In genomic region chr4:38075370-38076152, GRCh38 we compare ENCODE assay signal across 9 cellular contexts.
DNase-seq lines count a peak whose midpoint lies in the region; ATAC-seq and TF ChIP-seq lines count a peak whose summit lies in the region.
"Had no signal": no experiment of that assay in that cellular context is flagged by ENCODE, and none has a peak within 500 bp of the region (broad histone marks: within the 10 kb centered on the region; RNA-seq: fewer than 3 reads in every experiment).

No MANE protein-coding gene starts in this region.

- H3K27me3 ChIP-seq in brain microvascular endothelial cell (replicated peaks) (no peaks in the 10 kb centered on the region), liver (ENCODE audit: control insufficient read depth in 4 of 4, insufficient read depth in 4 of 4, low read length in 3 of 4) (no peaks in the 10 kb centered on the region)

- 56% methylated on average over 6 of the region's 6 CpGs for WGBS in liver

- H3K27me3 Mint-ChIP-seq in stimulated activated naive CD8-positive, alpha-beta T cell treated with anti-CD3 and anti-CD28 coated beads, Interleukin-15, Interleukin-2, amounts not matched to agents 100 ng/mL and 50 ng/mL, for 24 hours: no peaks in the 10 kb centered on the region

- H3K36me3 Mint-ChIP-seq in stimulated activated naive CD8-positive, alpha-beta T cell treated with anti-CD3 and anti-CD28 coated beads, Interleukin-15, Interleukin-2, amounts not matched to agents 100 ng/mL and 50 ng/mL, for 24 hours (ENCODE audit: low read depth): peaks cover 54% of the 10 kb centered on the region

- peak in 1 of 2 donors; percentile 15 for TF ChIP-seq RAD21 in liver (IDR thresholded peaks at IDR 0.05)

- peak overlapping the region; percentile 47 for H3K27ac Mint-ChIP-seq in stimulated activated naive CD8-positive, alpha-beta T cell treated with anti-CD3 and anti-CD28 coated beads, Interleukin-15, Interleukin-2, amounts not matched to agents 100 ng/mL and 50 ng/mL, for 24 hours

- no peaks in the 10 kb centered on the region for H3K9me3 Mint-ChIP-seq in stimulated activated naive CD8-positive, alpha-beta T cell treated with anti-CD3 and anti-CD28 coated beads, Interleukin-15, Interleukin-2, amounts not matched to agents 100 ng/mL and 50 ng/mL, for 24 hours

- H3K4me1 Mint-ChIP-seq in stimulated activated naive CD8-positive, alpha-beta T cell treated with anti-CD3 and anti-CD28 coated beads, Interleukin-15, Interleukin-2, amounts not matched to agents 100 ng/mL and 50 ng/mL, for 24 hours (ENCODE audit: low read depth): peaks cover 30% of the 10 kb centered on the region

- H3K27ac ChIP-seq in brain microvascular endothelial cell: no peak overlapping the region
- no peak overlapping the region for H3K27ac ChIP-seq in liver (ENCODE audit: low read depth in 1 of 2, low read length in 2 of 2)

- no peak for DNase-seq in stimulated activated naive CD8-positive, alpha-beta T cell treated with anti-CD3 and anti-CD28 coated beads, Interleukin-15, Interleukin-2, amounts not matched to agents 100 U/mL and 50 U/mL, for 24 hours
- peak; percentile 26 for DNase-seq in brain microvascular endothelial cell
- DNase-seq: NCI-H1092 treated with DMSO at 0.1 percent for 48 hours had no signal

- in situ Hi-C loops in brain microvascular endothelial cell (cut with HindIII; ENCODE audit: low pct_ligation_motif_present, low sequenced_read_pairs): no loop called here

- no peaks in the 10 kb centered on the region for H3K36me3 ChIP-seq in brain microvascular endothelial cell (replicated peaks)
- H3K36me3 ChIP-seq in liver (ENCODE audit: control insufficient read depth in 4 of 4, insufficient read depth in 3 of 4, low read depth in 1 of 4, low read length in 3 of 4): no peaks in the 10 kb centered on the region

- TF ChIP-seq CTCF in brain microvascular endothelial cell (IDR thresholded peaks at IDR 0.05; ENCODE audit: low read depth, low read length, missing control alignments) (no peak), liver (IDR thresholded peaks at IDR 0.05; ENCODE audit: low read depth, low read length, missing input control) (no peak)

- H3K4me3 Mint-ChIP-seq in stimulated activated naive CD8-positive, alpha-beta T cell treated with anti-CD3 and anti-CD28 coated beads, Interleukin-15, Interleukin-2, amounts not matched to agents 100 ng/mL and 50 ng/mL, for 24 hours: no peak overlapping the region

- H3K4me1 ChIP-seq in liver (ENCODE audit: control insufficient read depth in 4 of 4, insufficient read depth in 4 of 4, low read length in 3 of 4): peaks cover 4 to 34% (median 16%) of the 10 kb centered on the region in 4 donors

- no peaks in the 10 kb centered on the region for H3K9me3 ChIP-seq in liver (ENCODE audit: control insufficient read depth in 4 of 4, low read length in 3 of 4)

- H3K4me3 ChIP-seq in brain microvascular endothelial cell (ENCODE audit: low read depth, low read length): no peak overlapping the region
- no peak overlapping the region for H3K4me3 ChIP-seq in liver (ENCODE audit: low read depth in 1 of 3, low read length in 3 of 3)

- ATAC-seq in stimulated activated naive CD8-positive, alpha-beta T cell treated with anti-CD3 and anti-CD28 coated beads, Interleukin-15, Interleukin-2, amounts not matched to agents 100 U/mL and 50 U/mL, for 24 hours: no peak
- ATAC-seq in HG02678 (IDR thresholded peaks at IDR 0.05; ENCODE audit: unreplicated experiment) (no peak), GM18870 (IDR thresholded peaks at IDR 0.05; ENCODE audit: unreplicated experiment) (no peak), HG02938 (IDR thresholded peaks at IDR 0.05; ENCODE audit: unreplicated experiment) (no peak), GM21390 (IDR thresholded peaks at IDR 0.05; ENCODE audit: unreplicated experiment) (no peak)

- no peak overlapping the region for H3K9ac ChIP-seq in liver (ENCODE audit: low read depth in 1 of 2, low read length in 2 of 2)

TF ChIP-seq in liver, 16 proteins besides CTCF, POLR2A, EP300 and RAD21:
- peak in 1 of 2 donors; percentile 14 for TF ChIP-seq HNF4A (conservative IDR thresholded peaks at IDR 0.05)
- no peak for TF ChIP-seq SP1 (IDR thresholded peaks at IDR 0.05)
- no peak for TF ChIP-seq TAF1 (conservative IDR thresholded peaks at IDR 0.05)
- TF ChIP-seq RXRA (IDR thresholded peaks at IDR 0.05): peak in 1 of 2 donors; percentile 39
- peak; percentile 18 for TF ChIP-seq YY1 (IDR thresholded peaks at IDR 0.05)
- peak; percentile 17 for TF ChIP-seq MAX (IDR thresholded peaks at IDR 0.05)
